ENCODE assay signal across 8 cellular contexts in genomic region chr4:123616970-123617392, GRCh38.
DNase-seq lines count a peak whose midpoint lies in the region; ATAC-seq and TF ChIP-seq lines count a peak whose summit lies in the region.

No MANE protein-coding gene starts in this region.

- POLR2A ChIA-PET in GM10248 (lab: Yijun Ruan, JAX), result no interaction called here

- CTCF ChIA-PET in GM10248 (lab: Yijun Ruan, JAX), result interaction anchor here (1.0 kb wide), 1 partner anchor 55 kb away, joined by 4 read pairs; no protein-coding TSS in a partner anchor

- ATAC-seq in HG02884 (IDR thresholded peaks at IDR 0.05; ENCODE audit: unreplicated experiment), result peak; percentile 59
- no peak for ATAC-seq in HG03097 (IDR thresholded peaks at IDR 0.05; ENCODE audit: low FRiP score, unreplicated experiment)

- DNase-seq in GF-D8 (lab: John Stamatoyannopoulos, UW) (peak; percentile 68), NOMO-1 treated with dmso at 0.1 percent for 144 hours (lab: John Stamatoyannopoulos, UW; ENCODE audit: unreplicated experiment) (peak; percentile 67), cerebellum (ENCODE audit: low spot score) (peak; percentile 52), lung microvascular endothelial cell (ENCODE audit: low read depth in 2 of 2) (peak; percentile 95 to 98), thyroid gland (peak; percentile 25 to 27), GM10248 (ENCODE audit: extremely low spot score) (no peak)

- intact Hi-C loops in thyroid gland (cut with DNase I), result no loop called here

- H3K27me3 ChIP-seq in thyroid gland, result no peaks in the 10 kb centered on the region

- TF ChIP-seq CTCF in thyroid gland (IDR thresholded peaks at IDR 0.05) (no peak), GM10248 (IDR thresholded peaks at IDR 0.05; ENCODE audit: control extremely low read depth, extremely low read depth, low read depth, missing control alignments) (no peak)

- H3K9me3 ChIP-seq in thyroid gland, result no peaks in the 10 kb centered on the region

- no peak overlapping the region for H3K4me3 ChIP-seq in thyroid gland (replicated peaks in 1 of 3)

- TF ChIP-seq POLR2A in thyroid gland (IDR thresholded peaks at IDR 0.05), result no peak

- no peaks in the 10 kb centered on the region for H3K36me3 ChIP-seq in thyroid gland

- H3K27ac ChIP-seq in thyroid gland, result no peak overlapping the region

- H3K4me1 ChIP-seq in thyroid gland, result no peaks in the 10 kb centered on the region

- 60 to 62% methylated on average over 5 of the region's 5 CpGs for WGBS in thyroid gland, 2 donors
